In genomic region chr10:4310153-4310552, GRCh38 we compare ENCODE assay signal across 25 cellular contexts.
"Had no signal": no experiment of that assay in that cellular context is flagged by ENCODE, and none has a peak within 500 bp of the region (broad histone marks: within the 10 kb centered on the region; RNA-seq: fewer than 3 reads in every experiment).

No MANE protein-coding gene starts in this region.

- H3K4me3 ChIP-seq: lower lobe of right lung, mucosa of descending colon, right lobe of liver, thoracic aorta, upper lobe of left lung had no signal

- H3K79me2 ChIP-seq: parathyroid adenoma had no signal

- H3K27ac ChIP-seq: lower lobe of right lung, parathyroid adenoma, right lobe of liver, thoracic aorta, upper lobe of left lung had no signal

- DNase-seq: activated B cell treated with CpG ODN at 0.5 μM for 24 hours; activated CD4-positive, alpha-beta T cell treated with anti-CD3 and anti-CD28 coated beads for 36 hours; activated CD4-positive, alpha-beta T cell treated with anti-CD3 and anti-CD28 coated beads, Interleukin-2, amount 50 U/mL, for 4 hours; activated CD8-positive, alpha-beta memory T cell treated with anti-CD3 and anti-CD28 coated beads for 24 hours; activated CD8-positive, alpha-beta memory T cell treated with anti-CD3 and anti-CD28 coated beads, Interleukin-2, amount 50 U/mL, for 4 hours; activated naive CD8-positive, alpha-beta T cell treated with anti-CD3 and anti-CD28 coated beads for 36 hours; activated T-cell treated with anti-CD3 and anti-CD28 coated beads, Interleukin-2, amount 50 U/mL, for 24 hours; cortex of kidney; endodermal cell; foreskin fibroblast; hippocampal formation; lower lobe of right lung; mesendoderm; mucosa of descending colon; nephron progenitor cell; nucleus accumbens; right lobe of liver; stimulated activated CD4-positive, alpha-beta T cell treated with anti-CD3 and anti-CD28 coated beads, Interleukin-4, amount 100 ng/mL, for 24 hours; stimulated activated naive CD4-positive, alpha-beta T cell treated with Interleukin-2 at 50 U/mL for 16 hours; SW 1271; T-helper 17 cell; upper lobe of left lung had no signal

- ATAC-seq: activated CD4-positive, alpha-beta T cell treated with anti-CD3 and anti-CD28 coated beads for 36 hours; activated T-helper 17 cell treated with anti-CD3 and anti-CD28 coated beads, Interleukin-2, amount 50 U/mL, for 72 hours; lower lobe of right lung; mucosa of descending colon; right lobe of liver; T-helper 17 cell had no signal

- H3K36me3 ChIP-seq: lower lobe of right lung, right lobe of liver, thoracic aorta, upper lobe of left lung had no signal

- H3K4me1 ChIP-seq: lower lobe of right lung, parathyroid adenoma, right lobe of liver, upper lobe of left lung had no signal

- H2AFZ ChIP-seq: parathyroid adenoma had no signal

- H3K27me3 ChIP-seq: right lobe of liver, upper lobe of left lung had no signal

- H3K9me3 ChIP-seq: lower lobe of right lung, mucosa of descending colon, right lobe of liver, thoracic aorta, upper lobe of left lung had no signal

- H3K9ac ChIP-seq: parathyroid adenoma had no signal
